In genomic region chr2:30410217-30410616, GRCh38 we compare ENCODE assay signal across 10 cellular contexts. TPM values are rescaled to one million over a fixed set of nuclear protein-coding genes. Genes with fewer than 3 reads are reported as not detected.
A peak's percentile ranks its signal among the peaks of the same experiment; 100 is the strongest.
DNase-seq lines count a peak whose midpoint lies in the region; ATAC-seq and TF ChIP-seq lines count a peak whose summit lies in the region.
"Had no signal": no experiment of that assay in that cellular context is flagged by ENCODE, and none has a peak within 500 bp of the region (broad histone marks: within the 10 kb centered on the region; RNA-seq: fewer than 3 reads in every experiment).

No MANE protein-coding gene starts in this region.

- no peaks in the 10 kb centered on the region for H3K27me3 Mint-ChIP-seq in activated CD4-positive, alpha-beta T cell treated with anti-CD3 and anti-CD28 coated beads, Interleukin-2, amount 10 ng/mL, durations not matched to agents 24 days and 14 days
- no peaks in the 10 kb centered on the region for H3K27me3 Mint-ChIP-seq in natural killer cell (ENCODE audit: low read depth in 2 of 2)

- H3K4me3 ChIP-seq in NT2/D1 (ENCODE audit: insufficient read length, low read depth) = no peak overlapping the region
- H3K4me3 ChIP-seq in epithelial cell of esophagus (ENCODE audit: low read length) = no peak overlapping the region
- H3K4me3 ChIP-seq in spleen = no peak overlapping the region
- H3K4me3 ChIP-seq: BLaER1 had no signal

- H3K4me1 Mint-ChIP-seq in activated CD4-positive, alpha-beta T cell treated with anti-CD3 and anti-CD28 coated beads, Interleukin-2, amount 10 ng/mL, durations not matched to agents 24 days and 14 days = peaks cover 43% of the 10 kb centered on the region
- peaks cover 0 to 8% of the 10 kb centered on the region in 2 donors for H3K4me1 Mint-ChIP-seq in natural killer cell

- H3K9ac ChIP-seq in NT2/D1 (ENCODE audit: insufficient read length, low read depth) = no peak overlapping the region
- H3K9ac ChIP-seq: BLaER1 had no signal

- DNase-seq in activated CD4-positive, alpha-beta T cell treated with anti-CD3 and anti-CD28 coated beads, Interleukin-2, amount 10 ng/mL, durations not matched to agents 24 days and 14 days = peak; percentile 69
- DNase-seq in activated CD4-positive, alpha-beta T cell treated with anti-CD3 and anti-CD28 coated beads, Interleukin-2, amount 50 U/mL, for 4 hours = no peak
- DNase-seq in NT2/D1 (ENCODE audit: low read depth, low spot score) (peak; percentile 36), epithelial cell of esophagus (ENCODE audit: low read depth) (peak; percentile 91), spleen (no peak), natural killer cell (no peak), OCI-M2 (lab: John Stamatoyannopoulos, UW; ENCODE audit: unreplicated experiment) (no peak)
- DNase-seq: left cardiac atrium had no signal

- 43 to 71% (median 64%) methylated on average over 2 of the region's 2 CpGs for WGBS in spleen, 5 donors

- peaks cover 5% of the 10 kb centered on the region for H3K9me3 Mint-ChIP-seq in activated CD4-positive, alpha-beta T cell treated with anti-CD3 and anti-CD28 coated beads, Interleukin-2, amount 10 ng/mL, durations not matched to agents 24 days and 14 days
- H3K9me3 Mint-ChIP-seq in natural killer cell = no peaks in the 10 kb centered on the region

- ATAC-seq in natural killer cell (no peak), HG02973 (IDR thresholded peaks at IDR 0.05; ENCODE audit: unreplicated experiment) (no peak)
- ATAC-seq: left cardiac atrium had no signal

- H3K27ac Mint-ChIP-seq in activated CD4-positive, alpha-beta T cell treated with anti-CD3 and anti-CD28 coated beads, Interleukin-2, amount 10 ng/mL, durations not matched to agents 24 days and 14 days = peak overlapping the region; percentile 78
- no peak overlapping the region for H3K27ac Mint-ChIP-seq in natural killer cell

- H3K27me3 ChIP-seq in NT2/D1 (ENCODE audit: insufficient read depth, insufficient read length) (no peaks in the 10 kb centered on the region), spleen (replicated peaks in 1 of 7) (no peaks in the 10 kb centered on the region)
- H3K27me3 ChIP-seq: BLaER1 had no signal

- H3K4me1 ChIP-seq in NT2/D1 (ENCODE audit: insufficient read depth, insufficient read length) = peaks cover 14% of the 10 kb centered on the region
- peaks cover 8 to 48% (median 26%) of the 10 kb centered on the region in 6 donors for H3K4me1 ChIP-seq in spleen

- no peak for TF ChIP-seq CTCF in epithelial cell of esophagus (IDR thresholded peaks at IDR 0.05; ENCODE audit: insufficient read depth, low read depth, low read length, missing control alignments)
- TF ChIP-seq CTCF in spleen (IDR thresholded peaks at IDR 0.05 in 8 of 11, conservative IDR thresholded peaks at IDR 0.05 in 3 of 11) = no peak
- TF ChIP-seq CTCF in natural killer cell (IDR thresholded peaks at IDR 0.05) = no peak

- H3K27ac ChIP-seq in spleen = peak overlapping the region in 6 of 8 donors; percentile 37 to 79 (median 62)
- H3K27ac ChIP-seq: BLaER1 had no signal

- H3K36me3 ChIP-seq in NT2/D1 (ENCODE audit: insufficient read depth, insufficient read length, low read length) (no peaks in the 10 kb centered on the region), spleen (no peaks in the 10 kb centered on the region)
- H3K36me3 ChIP-seq: BLaER1 had no signal

- H3K9me3 ChIP-seq in NT2/D1 (ENCODE audit: insufficient read depth, low read length) (no peaks in the 10 kb centered on the region), spleen (no peaks in the 10 kb centered on the region)
- H3K9me3 ChIP-seq: BLaER1 had no signal

- peak overlapping the region; percentile 0 for H3K4me3 Mint-ChIP-seq in activated CD4-positive, alpha-beta T cell treated with anti-CD3 and anti-CD28 coated beads, Interleukin-2, amount 10 ng/mL, durations not matched to agents 24 days and 14 days
- no peak overlapping the region for H3K4me3 Mint-ChIP-seq in natural killer cell

- TF ChIP-seq POLR2A in spleen (IDR thresholded peaks at IDR 0.05) = no peak

- intact Hi-C loops in activated CD4-positive, alpha-beta T cell treated with anti-CD3 and anti-CD28 coated beads, Interleukin-2, amount 10 ng/mL, durations not matched to agents 24 days and 14 days (cut with micrococcal nuclease) = loop anchor here (1.0 to 5.0 kb wide), 3 partner anchors 11 to 73 kb away; partner anchors contain the start of gene LCLAT1
- intact Hi-C loops in spleen (cut with DNase I; ENCODE audit: low total_unique reads) (no loop called here), natural killer cell (cut with micrococcal nuclease) (no loop called here)

- no peaks in the 10 kb centered on the region for H3K36me3 Mint-ChIP-seq in activated CD4-positive, alpha-beta T cell treated with anti-CD3 and anti-CD28 coated beads, Interleukin-2, amount 10 ng/mL, durations not matched to agents 24 days and 14 days (ENCODE audit: low read depth)
- H3K36me3 Mint-ChIP-seq in natural killer cell = no peaks in the 10 kb centered on the region

RNA-seq across cellular contexts. Expression of gene LCLAT1, which starts 36.8 kb away (rescaled TPM):
- total RNA-seq in activated CD4-positive, alpha-beta T cell treated with anti-CD3 and anti-CD28 coated beads, Interleukin-2, amount 10 ng/mL, durations not matched to agents 24 days and 14 days = 31.4 and 34.7 TPM in 2 replicates
- total RNA-seq in spleen (10 to 100 TPM; 11.8 to 23.3 (median 17.7) TPM), natural killer cell (10 to 100 TPM; 13.0 to 16.2 (median 14.2) TPM)
- polyA plus RNA-seq in spleen = 1 to 10 TPM; 1.9 to 3.2 (median 2.3) TPM

Comparison
In these comparisons a context has a peak if more than half of its experiments do, and no peak if none do; other contexts are left out.
1. DNase-seq: peak in activated CD4-positive, alpha-beta T cell treated with anti-CD3 and anti-CD28 coated beads, Interleukin-2, amount 10 ng/mL, durations not matched to agents 24 days and 14 days (single experiment), NT2/D1 (single experiment) and epithelial cell of esophagus (single experiment); none in activated CD4-positive, alpha-beta T cell treated with anti-CD3 and anti-CD28 coated beads, Interleukin-2, amount 50 U/mL, for 4 hours (0 of 2), spleen (single experiment), natural killer cell (single experiment) and OCI-M2 (single experiment).